26 cellular contexts compared by ENCODE assay signal in the genomic region with DNA sequence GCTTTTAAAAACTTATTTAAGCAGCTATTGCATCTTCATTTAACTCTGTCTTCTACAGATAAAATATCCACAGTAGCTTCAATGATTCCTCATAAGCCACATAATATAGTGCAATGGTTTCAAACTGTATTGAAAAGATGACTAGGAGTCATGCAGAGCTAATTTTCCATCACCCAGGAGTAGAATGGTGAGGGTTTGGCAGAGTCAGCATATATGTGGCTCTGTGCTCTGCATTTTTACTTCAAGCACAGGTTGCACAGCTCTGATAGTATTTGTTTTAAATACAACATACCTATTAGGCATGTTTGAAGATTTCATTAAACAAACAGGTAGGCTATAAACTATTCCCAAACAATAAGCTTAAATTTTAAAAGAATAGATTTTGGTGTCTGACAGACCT.
"Had no signal": no experiment of that assay in that cellular context is flagged by ENCODE, and none has a peak within 500 bp of the region (broad histone marks: within the 10 kb centered on the region; RNA-seq: fewer than 3 reads in every experiment).

No MANE protein-coding gene starts in this region.

- H3K79me2 ChIP-seq: parathyroid adenoma had no signal

- H3K36me3 ChIP-seq: neural progenitor cell, ovary, spleen, stomach, thoracic aorta, thyroid gland, tibial nerve, upper lobe of left lung, vagina had no signal

- H3K27ac ChIP-seq: neural progenitor cell, ovary, parathyroid adenoma, psoas muscle, skin epidermis, spleen, stomach, thoracic aorta, thyroid gland, tibial nerve, upper lobe of left lung, vagina had no signal

- H3K4me2 ChIP-seq: neural progenitor cell, smooth muscle cell had no signal

- H2AFZ ChIP-seq: neural progenitor cell, parathyroid adenoma had no signal

- DNase-seq: natural killer cell; occipital lobe; ovary; posterior cingulate gyrus; psoas muscle; right cardiac atrium; spleen; stimulated activated CD4-positive, alpha-beta T cell treated with anti-CD3 and anti-CD28 coated beads, Interleukin-12 subunit alpha, Interleukin-12 subunit beta, amount 100 ng/mL, for 4 hours; stimulated activated CD4-positive, alpha-beta T cell treated with anti-CD3 and anti-CD28 coated beads, Interleukin-1b, Interleukin-23, amount 100 ng/mL, for 48 hours; stimulated activated CD4-positive, alpha-beta T cell treated with anti-CD3 and anti-CD28 coated beads, Interleukin-4, amount 100 ng/mL, for 1 hour; stimulated activated CD4-positive, alpha-beta T cell treated with anti-CD3 and anti-CD28 coated beads, Interleukin-4, amount 100 ng/mL, for 4 hours; stimulated activated CD8-positive, alpha-beta memory T cell treated with anti-CD3 and anti-CD28 coated beads, Interleukin-4, amount 100 ng/mL, for 48 hours; stimulated activated naive CD4-positive, alpha-beta T cell; stomach; thyroid gland; trophoblast cell; upper lobe of left lung had no signal

- H3K4me1 ChIP-seq: neural progenitor cell, parathyroid adenoma, psoas muscle, spleen, stomach, thyroid gland, tibial nerve, upper lobe of left lung, vagina had no signal

- H3K27me3 ChIP-seq: neural progenitor cell, ovary, spleen, stomach, thyroid gland, tibial nerve, upper lobe of left lung, vagina had no signal

- H3K9me3 ChIP-seq: ovary, psoas muscle, stomach, thoracic aorta, thyroid gland, tibial nerve, upper lobe of left lung, vagina had no signal

- H3K4me3 ChIP-seq: neural progenitor cell, ovary, psoas muscle, skin epidermis, smooth muscle cell, spleen, stomach, thoracic aorta, thyroid gland, tibial nerve, upper lobe of left lung, vagina had no signal

- ATAC-seq: natural killer cell; psoas muscle; right cardiac atrium; sciatic nerve; stimulated activated memory B cell treated with anti-CD40 and anti-IgM and Interleukin-4, amounts not matched to agents 10 μg/mL and 1 μg/mL and 100 μg/mL, for 72 hours had no signal

- H3K9ac ChIP-seq: neural progenitor cell, parathyroid adenoma had no signal
